Comparison of ENCODE assay signal across 25 cellular contexts in the genomic region with DNA sequence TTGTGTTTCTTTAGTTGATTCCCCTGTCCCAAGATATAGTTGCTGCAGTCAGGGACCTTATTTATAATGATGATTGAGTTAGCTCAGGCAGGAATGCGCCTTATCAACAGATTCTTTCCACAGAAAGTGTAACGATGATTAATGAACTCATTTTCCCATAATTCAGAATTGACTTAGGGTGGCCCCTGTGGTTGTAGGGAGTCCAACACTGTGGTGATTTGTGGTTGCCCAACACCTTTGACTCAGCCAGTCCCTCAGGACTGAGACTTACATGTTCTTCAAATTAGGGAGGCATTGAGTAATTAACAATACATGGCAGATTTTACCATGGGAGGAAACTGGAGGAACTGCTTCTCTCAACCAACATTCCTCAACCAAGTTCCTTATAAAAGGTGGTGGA.
DNase-seq lines count a peak whose midpoint lies in the region; ATAC-seq and TF ChIP-seq lines count a peak whose summit lies in the region.
"Had no signal": no experiment of that assay in that cellular context is flagged by ENCODE, and none has a peak within 500 bp of the region (broad histone marks: within the 10 kb centered on the region; RNA-seq: fewer than 3 reads in every experiment).

No MANE protein-coding gene starts in this region.

- H3K36me3 ChIP-seq in mesendoderm (ENCODE audit: control insufficient read depth, insufficient read depth, low read length): no peaks in the 10 kb centered on the region
- H3K36me3 ChIP-seq: brain microvascular endothelial cell, neutrophil had no signal

- ATAC-seq in GM18867 (IDR thresholded peaks at IDR 0.05; ENCODE audit: unreplicated experiment): peak; percentile 48
- ATAC-seq in GM21423 (IDR thresholded peaks at IDR 0.05; ENCODE audit: unreplicated experiment): peak; percentile 41
- no peak for ATAC-seq in GM18519 (IDR thresholded peaks at IDR 0.05; ENCODE audit: low FRiP score, unreplicated experiment)
- no peak for ATAC-seq in GM19395 (IDR thresholded peaks at IDR 0.05; ENCODE audit: unreplicated experiment)
- ATAC-seq: activated T-cell treated with anti-CD3 and anti-CD28 coated beads, Interleukin-2, amount 50 U/mL, for 4 hours; left lobe of liver; sciatic nerve; stimulated activated naive B cell treated with anti-CD40 and anti-IgM and Interleukin-4, amounts not matched to agents 10 μg/mL and 1 μg/mL and 100 μg/mL, for 72 hours; WTC11 had no signal

- H3K27ac ChIP-seq in mesendoderm (ENCODE audit: low read depth, low read length): no peak overlapping the region
- H3K27ac ChIP-seq: brain microvascular endothelial cell, neutrophil, PC-9 had no signal

- TF ChIP-seq POLR2A in NB4 (IDR thresholded peaks at IDR 0.05; ENCODE audit: extremely low read depth, insufficient read length): no peak

- peaks cover 5% of the 10 kb centered on the region for H3K4me1 ChIP-seq in mesendoderm (ENCODE audit: control insufficient read depth, low read depth, low read length)

- no peak overlapping the region for H2BK120ac ChIP-seq in mesendoderm (ENCODE audit: low read depth, low read length)

- H2BK15ac ChIP-seq in mesendoderm (replicated peaks; ENCODE audit: low read depth): no peak overlapping the region

- H4K5ac ChIP-seq in mesendoderm (ENCODE audit: low read length): no peak overlapping the region

- no peak overlapping the region for H3K9ac ChIP-seq in mesendoderm (ENCODE audit: low read length)

- H2AK5ac ChIP-seq in mesendoderm (ENCODE audit: low read length): no peak overlapping the region

- no peak for TF ChIP-seq CTCF in NB4 (IDR thresholded peaks at IDR 0.05; ENCODE audit: low read depth, low read length)

- no peak overlapping the region for H4K8ac ChIP-seq in mesendoderm (ENCODE audit: low read depth, low read length)

- no peak overlapping the region for H3K4ac ChIP-seq in mesendoderm (ENCODE audit: low read depth, low read length)

- no peaks in the 10 kb centered on the region for H3K27me3 ChIP-seq in mesendoderm (ENCODE audit: insufficient read depth, low read length, poor library complexity)
- H3K27me3 ChIP-seq: brain microvascular endothelial cell, neutrophil had no signal

- H2BK5ac ChIP-seq in mesendoderm (ENCODE audit: low read length): no peak overlapping the region

- H3K4me3 ChIP-seq in NB4 (ENCODE audit: low read depth, low read length) (no peak overlapping the region), mesendoderm (ENCODE audit: low read length) (no peak overlapping the region)
- H3K4me3 ChIP-seq: PC-9 had no signal

- DNase-seq in NB4 (ENCODE audit: low read depth): peak; percentile 80
- DNase-seq in mesendoderm: no peak
- no peak for DNase-seq in activated gamma-delta T cell (lab: John Stamatoyannopoulos, UW)
- DNase-seq: activated CD4-positive, alpha-beta T cell treated with anti-CD3 and anti-CD28 coated beads, Interleukin-2, amount 50 U/mL, for 1 hour; activated naive CD4-positive, alpha-beta T cell treated with anti-CD3 and anti-CD28 coated beads, Interleukin-2, amount 10 ng/mL, durations not matched to agents 7 days and 5 days; activated T-cell treated with anti-CD3 and anti-CD28 coated beads, Interleukin-2, amount 50 U/mL, for 4 hours; brain microvascular endothelial cell; IMR-90; mesenchymal stem cell; NCI-H2081; NCI-H345; NCI-H82; PC-9; SHP77; stimulated activated naive B cell treated with anti-CD40 and anti-IgM and Interleukin-4, amounts not matched to agents 10 μg/mL and 1 μg/mL and 100 μg/mL, for 72 hours; SW 1271; T-helper 9 cell had no signal

- no peak overlapping the region for H3K23ac ChIP-seq in mesendoderm (ENCODE audit: low read length)

- peak overlapping the region; percentile 2 for H3K56ac ChIP-seq in mesendoderm (ENCODE audit: low read length)

- no peaks in the 10 kb centered on the region for H3K79me1 ChIP-seq in mesendoderm (ENCODE audit: low read length)

- no peak overlapping the region for H3K4me2 ChIP-seq in mesendoderm (ENCODE audit: low read length)
- H3K4me2 ChIP-seq: PC-9 had no signal

- no peak overlapping the region for H3K18ac ChIP-seq in mesendoderm (ENCODE audit: low read length)

- no CpG with 5 or more reads among the region's 2 CpGs for WGBS in mesendoderm (ENCODE audit: extremely low coverage, insufficient coverage, low lambda C conversion rate)

- no peaks in the 10 kb centered on the region for H3K79me2 ChIP-seq in mesendoderm (ENCODE audit: control insufficient read depth, insufficient read depth, low read length)

Comparison
In these comparisons a context has a peak if more than half of its experiments do, and no peak if none do; other contexts are left out.
1. ATAC-seq: peak in GM18867 (single experiment) and GM21423 (single experiment); none in GM18519 (single experiment) and GM19395 (single experiment).